Comparison of ENCODE assay signal across 27 cellular contexts in the genomic region with DNA sequence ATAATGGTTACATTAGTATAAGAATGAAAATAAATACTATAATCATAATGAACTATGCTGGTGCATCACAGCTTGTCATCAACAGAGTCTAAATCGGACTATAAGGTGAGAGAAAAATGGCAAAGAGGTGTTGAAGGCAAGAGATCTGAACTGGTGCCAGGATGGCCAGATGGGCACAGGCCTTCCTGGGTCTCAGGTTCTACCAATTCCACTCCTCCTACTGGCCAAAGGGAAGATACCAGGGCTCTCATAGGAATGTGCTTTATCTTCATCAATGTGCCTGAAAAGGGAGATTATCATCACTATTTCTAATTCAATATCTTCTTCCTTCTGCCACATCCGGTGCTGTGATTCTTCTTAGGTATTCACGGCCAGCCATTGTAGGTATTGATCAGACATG.
DNase-seq lines count a peak whose midpoint lies in the region; ATAC-seq and TF ChIP-seq lines count a peak whose summit lies in the region.
"Had no signal": no experiment of that assay in that cellular context is flagged by ENCODE, and none has a peak within 500 bp of the region (broad histone marks: within the 10 kb centered on the region; RNA-seq: fewer than 3 reads in every experiment).

No MANE protein-coding gene starts in this region.

- no peaks in the 10 kb centered on the region for H3K4me1 Mint-ChIP-seq in neural progenitor cell
- H3K4me1 Mint-ChIP-seq: activated naive CD4-positive, alpha-beta T cell treated with anti-CD3 and anti-CD28 coated beads, Interleukin-2, amount 10 ng/mL, durations not matched to agents 7 days and 5 days; CD4-positive, CD25-positive, alpha-beta regulatory T cell; naive B cell; stimulated activated naive CD8-positive, alpha-beta T cell treated with anti-CD3 and anti-CD28 coated beads, Interleukin-15, amount 100 ng/mL, for 72 hours had no signal

- no peaks in the 10 kb centered on the region for H3K9me3 Mint-ChIP-seq in neural progenitor cell
- H3K9me3 Mint-ChIP-seq: activated naive CD4-positive, alpha-beta T cell treated with anti-CD3 and anti-CD28 coated beads, Interleukin-2, amount 10 ng/mL, durations not matched to agents 7 days and 5 days; activated T-cell treated with anti-CD3 and anti-CD28 coated beads, Interleukin-2, amount 50 U/mL, for 4 hours; naive B cell; stimulated activated naive CD8-positive, alpha-beta T cell treated with anti-CD3 and anti-CD28 coated beads, Interleukin-15, amount 100 ng/mL, for 72 hours had no signal

- ATAC-seq in RWPE2 (ENCODE audit: low read depth) (peak; percentile 14; the same call in 1 of the 3 replicates), GM21360 (IDR thresholded peaks at IDR 0.05; ENCODE audit: unreplicated experiment) (no peak)
- ATAC-seq: activated T-cell treated with anti-CD3 and anti-CD28 coated beads, Interleukin-2, amount 50 U/mL, for 4 hours; stimulated activated naive CD8-positive, alpha-beta T cell treated with anti-CD3 and anti-CD28 coated beads, Interleukin-15, amount 100 ng/mL, for 72 hours had no signal

- H3K9me3 ChIP-seq in RWPE2 (ENCODE audit: severe bottlenecking) (no peaks in the 10 kb centered on the region), neural progenitor cell (ENCODE audit: low read depth) (no peaks in the 10 kb centered on the region), BE2C (no peaks in the 10 kb centered on the region)
- H3K9me3 ChIP-seq: A549, ascending aorta, HAP-1, upper lobe of left lung had no signal

- H3K9ac ChIP-seq in neural progenitor cell = no peak overlapping the region
- H3K9ac ChIP-seq: parathyroid adenoma had no signal

- H2AFZ ChIP-seq in neural progenitor cell (replicated peaks) = no peak overlapping the region
- H2AFZ ChIP-seq: parathyroid adenoma had no signal

- H3K27ac Mint-ChIP-seq in neural progenitor cell = no peak overlapping the region
- H3K27ac Mint-ChIP-seq: activated naive CD4-positive, alpha-beta T cell treated with anti-CD3 and anti-CD28 coated beads, Interleukin-2, amount 10 ng/mL, durations not matched to agents 7 days and 5 days; CD4-positive, CD25-positive, alpha-beta regulatory T cell; naive B cell; stimulated activated naive CD8-positive, alpha-beta T cell treated with anti-CD3 and anti-CD28 coated beads, Interleukin-15, amount 100 ng/mL, for 72 hours had no signal

- H3K27me3 Mint-ChIP-seq in neural progenitor cell (ENCODE audit: insufficient read depth, low read depth) = no peaks in the 10 kb centered on the region
- H3K27me3 Mint-ChIP-seq: activated naive CD4-positive, alpha-beta T cell treated with anti-CD3 and anti-CD28 coated beads, Interleukin-2, amount 10 ng/mL, durations not matched to agents 7 days and 5 days; CD4-positive, CD25-positive, alpha-beta regulatory T cell; naive B cell; stimulated activated naive CD8-positive, alpha-beta T cell treated with anti-CD3 and anti-CD28 coated beads, Interleukin-15, amount 100 ng/mL, for 72 hours had no signal

- H3K4me1 ChIP-seq in RWPE2 (ENCODE audit: insufficient read depth, poor library complexity, severe bottlenecking) (no peaks in the 10 kb centered on the region), neural progenitor cell (no peaks in the 10 kb centered on the region), BE2C (no peaks in the 10 kb centered on the region)
- H3K4me1 ChIP-seq: A549, ascending aorta, parathyroid adenoma, upper lobe of left lung had no signal

- H4K20me1 ChIP-seq in neural progenitor cell (ENCODE audit: low read depth) = no peaks in the 10 kb centered on the region

- TF ChIP-seq CTCF in RWPE2 (IDR thresholded peaks at IDR 0.05; ENCODE audit: poor library complexity, severe bottlenecking) = peak; percentile 5
- peak; percentile 19 for TF ChIP-seq CTCF in neural progenitor cell (IDR thresholded peaks at IDR 0.05)
- TF ChIP-seq CTCF in BE2C (IDR thresholded peaks at IDR 0.05; ENCODE audit: low read depth, low read length) = no peak

- H3K27ac ChIP-seq in RWPE2 (ENCODE audit: poor library complexity, severe bottlenecking) (no peak overlapping the region), neural progenitor cell (no peak overlapping the region)
- H3K27ac ChIP-seq: A549, ascending aorta, parathyroid adenoma, upper lobe of left lung had no signal

- H3F3A ChIP-seq in neural progenitor cell (ENCODE audit: low read depth) = no peaks in the 10 kb centered on the region

- no peaks in the 10 kb centered on the region for H3K36me3 Mint-ChIP-seq in neural progenitor cell
- H3K36me3 Mint-ChIP-seq: activated naive CD4-positive, alpha-beta T cell treated with anti-CD3 and anti-CD28 coated beads, Interleukin-2, amount 10 ng/mL, durations not matched to agents 7 days and 5 days; CD4-positive, CD25-positive, alpha-beta regulatory T cell; naive B cell had no signal

- no peaks in the 10 kb centered on the region for H3K79me2 ChIP-seq in neural progenitor cell (ENCODE audit: low read depth)
- H3K79me2 ChIP-seq: parathyroid adenoma had no signal

- no peak overlapping the region for H3K4me2 ChIP-seq in neural progenitor cell
- H3K4me2 ChIP-seq: A549 had no signal

- no peaks in the 10 kb centered on the region for H3K27me3 ChIP-seq in RWPE2 (ENCODE audit: insufficient read depth, poor library complexity, severe bottlenecking)
- no peaks in the 10 kb centered on the region for H3K27me3 ChIP-seq in neural progenitor cell
- H3K27me3 ChIP-seq in BE2C = no peaks in the 10 kb centered on the region
- H3K27me3 ChIP-seq: ascending aorta, upper lobe of left lung had no signal

- H3K36me3 ChIP-seq in RWPE2 (ENCODE audit: low read depth) = no peaks in the 10 kb centered on the region
- H3K36me3 ChIP-seq in neural progenitor cell = no peaks in the 10 kb centered on the region
- no peaks in the 10 kb centered on the region for H3K36me3 ChIP-seq in BE2C
- H3K36me3 ChIP-seq: ascending aorta, HAP-1, upper lobe of left lung had no signal

- no peak overlapping the region for H3K4me3 Mint-ChIP-seq in neural progenitor cell
- H3K4me3 Mint-ChIP-seq: activated naive CD4-positive, alpha-beta T cell treated with anti-CD3 and anti-CD28 coated beads, Interleukin-2, amount 10 ng/mL, durations not matched to agents 7 days and 5 days; activated T-cell treated with anti-CD3 and anti-CD28 coated beads, Interleukin-2, amount 50 U/mL, for 4 hours; CD4-positive, CD25-positive, alpha-beta regulatory T cell; naive B cell; stimulated activated naive CD8-positive, alpha-beta T cell treated with anti-CD3 and anti-CD28 coated beads, Interleukin-15, amount 100 ng/mL, for 72 hours had no signal

- H3K4me3 ChIP-seq in RWPE2 (ENCODE audit: severe bottlenecking) (no peak overlapping the region), neural progenitor cell (no peak overlapping the region), BE2C (ENCODE audit: low read depth, low read length) (no peak overlapping the region)
- H3K4me3 ChIP-seq: A549, ascending aorta, HAP-1, upper lobe of left lung had no signal

- DNase-seq in NCI-H524 (lab: John Stamatoyannopoulos, UW) = peak; percentile 0 to 21
- DNase-seq in NCI-H524 treated with DMSO at 0.1 percent for 48 hours (lab: John Stamatoyannopoulos, UW) = no peak
- DNase-seq in RWPE2 (ENCODE audit: low spot score) = no peak
- peak; percentile 43 to 54 for DNase-seq in dermis microvascular lymphatic vessel endothelial cell (ENCODE audit: low read depth in 2 of 2)
- no peak for DNase-seq in neural progenitor cell (ENCODE audit: low spot score)
- DNase-seq in BE2C = no peak
- DNase-seq in NCI-H1092 (lab: John Stamatoyannopoulos, UW) = no peak
- DNase-seq: activated CD4-positive, alpha-beta T cell treated with anti-CD3 and anti-CD28 coated beads, Interleukin-2, amount 50 U/mL, for 48 hours; activated naive CD4-positive, alpha-beta T cell treated with anti-CD3 and anti-CD28 coated beads, Interleukin-2, amount 10 ng/mL, durations not matched to agents 7 days and 5 days; activated T-cell treated with anti-CD3 and anti-CD28 coated beads, Interleukin-2, amount 50 U/mL, for 4 hours; CD4-positive, CD25-positive, alpha-beta regulatory T cell; DMS79 treated with DMSO at 0.1 percent for 48 hours; glutamatergic neuron; Karpas-422; naive B cell; NCI-H1436; NCI-H2227 treated with DMSO at 0.1 percent for 48 hours; RPMI8226; stimulated activated CD4-positive, alpha-beta T cell treated with anti-CD3 and anti-CD28 coated beads, Interleukin-2, amount 100 ng/mL, for 24 hours; stimulated activated naive CD8-positive, alpha-beta T cell treated with anti-CD3 and anti-CD28 coated beads, Interleukin-15, amount 100 ng/mL, for 72 hours; SW 1271; upper lobe of left lung had no signal

Comparison
In these comparisons a context has a peak if more than half of its experiments do, and no peak if none do; other contexts are left out.
1. DNase-seq: peak in NCI-H524 (2 of 2) and dermis microvascular lymphatic vessel endothelial cell (2 of 2); none in NCI-H524 treated with DMSO at 0.1 percent for 48 hours (single experiment), RWPE2 (single experiment), neural progenitor cell (single experiment), BE2C (single experiment) and NCI-H1092 (single experiment).